Comparison of ENCODE assay signal across 1 cellular context in the genomic region with DNA sequence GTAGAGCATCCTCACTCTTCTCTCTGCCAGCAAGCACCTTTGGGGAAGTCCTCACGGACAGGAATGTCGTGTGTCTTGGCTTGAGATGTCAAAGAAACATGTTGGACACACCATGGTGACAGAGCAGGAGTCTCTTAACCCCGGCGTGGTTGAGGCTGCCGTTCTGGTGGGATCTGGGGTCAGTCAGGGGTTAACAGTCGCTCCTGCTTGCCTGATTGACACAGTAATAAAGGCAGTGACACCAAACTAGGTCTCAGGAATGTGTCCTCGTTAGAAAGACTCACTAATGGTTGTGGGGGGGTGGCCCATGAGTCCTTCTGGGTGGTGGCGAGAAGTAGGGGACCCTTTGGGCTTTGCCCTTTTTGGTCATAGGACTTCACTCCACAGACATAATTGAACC.
TF ChIP-seq lines count a peak whose summit lies in the region.

No MANE protein-coding gene starts in this region.

TF ChIP-seq in liver, 16 proteins besides CTCF, POLR2A, EP300 and RAD21 (continued from another document):
- TF ChIP-seq, protein P1, sequence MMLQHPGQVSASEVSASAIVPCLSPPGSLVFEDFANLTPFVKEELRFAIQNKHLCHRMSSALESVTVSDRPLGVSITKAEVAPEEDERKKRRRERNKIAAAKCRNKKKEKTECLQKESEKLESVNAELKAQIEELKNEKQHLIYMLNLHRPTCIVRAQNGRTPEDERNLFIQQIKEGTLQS (IDR thresholded peaks at IDR 0.05) = no peak
- TF ChIP-seq RXRA (IDR thresholded peaks at IDR 0.05) (no peak), YY1 (IDR thresholded peaks at IDR 0.05) (no peak), SP1 (IDR thresholded peaks at IDR 0.05) (no peak)
- TF ChIP-seq, protein P2, sequence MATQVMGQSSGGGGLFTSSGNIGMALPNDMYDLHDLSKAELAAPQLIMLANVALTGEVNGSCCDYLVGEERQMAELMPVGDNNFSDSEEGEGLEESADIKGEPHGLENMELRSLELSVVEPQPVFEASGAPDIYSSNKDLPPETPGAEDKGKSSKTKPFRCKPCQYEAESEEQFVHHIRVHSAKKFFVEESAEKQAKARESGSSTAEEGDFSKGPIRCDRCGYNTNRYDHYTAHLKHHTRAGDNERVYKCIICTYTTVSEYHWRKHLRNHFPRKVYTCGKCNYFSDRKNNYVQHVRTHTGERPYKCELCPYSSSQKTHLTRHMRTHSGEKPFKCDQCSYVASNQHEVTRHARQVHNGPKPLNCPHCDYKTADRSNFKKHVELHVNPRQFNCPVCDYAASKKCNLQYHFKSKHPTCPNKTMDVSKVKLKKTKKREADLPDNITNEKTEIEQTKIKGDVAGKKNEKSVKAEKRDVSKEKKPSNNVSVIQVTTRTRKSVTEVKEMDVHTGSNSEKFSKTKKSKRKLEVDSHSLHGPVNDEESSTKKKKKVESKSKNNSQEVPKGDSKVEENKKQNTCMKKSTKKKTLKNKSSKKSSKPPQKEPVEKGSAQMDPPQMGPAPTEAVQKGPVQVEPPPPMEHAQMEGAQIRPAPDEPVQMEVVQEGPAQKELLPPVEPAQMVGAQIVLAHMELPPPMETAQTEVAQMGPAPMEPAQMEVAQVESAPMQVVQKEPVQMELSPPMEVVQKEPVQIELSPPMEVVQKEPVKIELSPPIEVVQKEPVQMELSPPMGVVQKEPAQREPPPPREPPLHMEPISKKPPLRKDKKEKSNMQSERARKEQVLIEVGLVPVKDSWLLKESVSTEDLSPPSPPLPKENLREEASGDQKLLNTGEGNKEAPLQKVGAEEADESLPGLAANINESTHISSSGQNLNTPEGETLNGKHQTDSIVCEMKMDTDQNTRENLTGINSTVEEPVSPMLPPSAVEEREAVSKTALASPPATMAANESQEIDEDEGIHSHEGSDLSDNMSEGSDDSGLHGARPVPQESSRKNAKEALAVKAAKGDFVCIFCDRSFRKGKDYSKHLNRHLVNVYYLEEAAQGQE (IDR thresholded peaks at IDR 0.05) = no peak
TF ChIP-seq in liver: peak in this region for 0.
